12 cellular contexts compared by ENCODE assay signal in the genomic region with DNA sequence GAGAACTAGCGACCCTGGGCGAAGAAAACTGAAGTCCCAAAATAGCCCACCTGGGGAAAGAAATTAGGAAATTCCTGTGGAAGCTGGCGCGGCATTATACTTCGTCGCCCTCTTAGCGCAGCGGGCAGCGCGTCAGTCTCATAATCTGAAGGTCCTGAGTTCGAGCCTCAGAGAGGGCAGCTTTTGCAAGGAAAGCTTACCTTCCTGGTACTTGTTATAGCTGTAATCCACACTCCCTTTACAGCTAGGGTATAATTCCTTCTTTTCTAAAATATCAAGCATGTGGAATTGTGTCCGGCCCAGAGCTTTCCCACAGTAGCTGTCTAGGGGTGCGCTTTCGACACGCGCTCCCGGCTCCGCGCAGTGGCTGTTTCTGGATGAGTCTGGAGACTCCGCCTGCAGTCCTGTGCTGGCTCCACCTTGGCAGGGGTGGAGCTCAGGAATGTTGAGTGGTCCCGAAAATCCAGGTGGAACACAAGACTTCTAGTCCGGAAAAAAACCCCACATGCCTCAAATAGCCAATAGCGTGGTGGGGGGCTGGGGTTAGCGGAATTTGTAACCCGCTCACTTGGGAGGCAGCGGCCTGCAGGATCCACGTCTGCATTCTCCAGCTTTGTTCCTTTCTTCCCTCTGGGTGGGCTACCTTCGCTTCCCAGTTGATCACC.
DNase-seq lines count a peak whose midpoint lies in the region; ATAC-seq and TF ChIP-seq lines count a peak whose summit lies in the region.
"Had no signal": no experiment of that assay in that cellular context is flagged by ENCODE, and none has a peak within 500 bp of the region (broad histone marks: within the 10 kb centered on the region; RNA-seq: fewer than 3 reads in every experiment).

No MANE protein-coding gene starts in this region.

- H3K4me3 ChIP-seq in astrocyte of the cerebellum (ENCODE audit: low read depth, low read length) (peak overlapping the region; percentile 40), iPS-18a (ENCODE audit: low read length) (peak overlapping the region; percentile 74)
- H3K4me3 ChIP-seq: BLaER1 treated with 17β-estradiol and CSF1 and Interleukin-3, amounts not matched to agents 10 nM and 100 nM; upper lobe of right lung had no signal

- TF ChIP-seq CTCF in astrocyte of the cerebellum (IDR thresholded peaks at IDR 0.05; ENCODE audit: low read depth, low read length, missing control alignments) = no peak

- no peaks in the 10 kb centered on the region for H3K9me3 ChIP-seq in iPS-18a (ENCODE audit: control insufficient read depth, low read depth, low read length)
- H3K9me3 ChIP-seq: upper lobe of right lung had no signal

- in situ Hi-C loops in astrocyte of the cerebellum (cut with HindIII; ENCODE audit: low sequenced_read_pairs) = no loop called here

- no peaks in the 10 kb centered on the region for H3K4me1 ChIP-seq in iPS-18a (ENCODE audit: control insufficient read depth, low read depth, low read length)
- H3K4me1 ChIP-seq: BLaER1 treated with 17β-estradiol and CSF1 and Interleukin-3, amounts not matched to agents 10 nM and 100 nM; upper lobe of right lung had no signal

- no peak for ATAC-seq in left cardiac atrium
- no peak for ATAC-seq in Right ventricle myocardium superior (ENCODE audit: poor library complexity)
- ATAC-seq in GM21786 (IDR thresholded peaks at IDR 0.05; ENCODE audit: unreplicated experiment) = no peak
- ATAC-seq: left colon, upper lobe of right lung had no signal

- H3K27ac ChIP-seq in iPS-18a (ENCODE audit: low read length) = no peak overlapping the region
- H3K27ac ChIP-seq: BLaER1 treated with 17β-estradiol and CSF1 and Interleukin-3, amounts not matched to agents 10 nM and 100 nM; upper lobe of right lung had no signal

- peaks cover 30% of the 10 kb centered on the region for H3K27me3 ChIP-seq in iPS-18a (ENCODE audit: control insufficient read depth, insufficient read depth, low read length)
- H3K27me3 ChIP-seq: BLaER1 treated with 17β-estradiol and CSF1 and Interleukin-3, amounts not matched to agents 10 nM and 100 nM had no signal

- peak overlapping the region; percentile 31 for H3K9ac ChIP-seq in iPS-18a (ENCODE audit: low read length)
- H3K9ac ChIP-seq: BLaER1 treated with 17β-estradiol and CSF1 and Interleukin-3, amounts not matched to agents 10 nM and 100 nM had no signal

- intact Hi-C loops in left cardiac atrium (cut with DNase I) (no loop called here), Right ventricle myocardium superior (cut with DNase I) (no loop called here)

- H3K36me3 ChIP-seq in iPS-18a (ENCODE audit: control insufficient read depth, low read depth, low read length) = no peaks in the 10 kb centered on the region
- H3K36me3 ChIP-seq: BLaER1 treated with 17β-estradiol and CSF1 and Interleukin-3, amounts not matched to agents 10 nM and 100 nM; upper lobe of right lung had no signal

- DNase-seq in left cardiac atrium (peak; percentile 16), Right ventricle myocardium superior (no peak), astrocyte of the cerebellum (ENCODE audit: low read depth) (no peak), C1 segment of cervical spinal cord (lab: John Stamatoyannopoulos, UW) (no peak), midbrain (lab: John Stamatoyannopoulos, UW) (no peak), DMS79 (lab: John Stamatoyannopoulos, UW) (no peak)
- DNase-seq: amniotic stem cell, left colon, upper lobe of right lung had no signal
